ENCODE assay signal across 8 cellular contexts in genomic region chr9:34047864-34048729, GRCh38. TPM values are rescaled to one million over a fixed set of nuclear protein-coding genes. Genes with fewer than 3 reads are reported as not detected.
DNase-seq lines count a peak whose midpoint lies in the region; ATAC-seq, FAIRE-seq and TF ChIP-seq lines count a peak whose summit lies in the region.

No MANE protein-coding gene starts in this region.

- peak; percentile 30 for ATAC-seq in GM21529 (IDR thresholded peaks at IDR 0.05; ENCODE audit: unreplicated experiment)
- peak; percentile 9 for ATAC-seq in T-helper 17 cell

- peaks cover 25% of the 10 kb centered on the region for H3K4me1 Mint-ChIP-seq in T-helper 17 cell

- no peaks in the 10 kb centered on the region for H3K9me1 ChIP-seq in keratinocyte (ENCODE audit: control insufficient read depth, extremely low read depth, insufficient read depth, low read length)

- peak overlapping the region; percentile 100 for H3K4me3 Mint-ChIP-seq in T-helper 17 cell

- H3K4me3 ChIP-seq in KMS-11 (IDR thresholded peaks at IDR 0.05; ENCODE audit: insufficient read depth, low read depth, low read length) (peak overlapping the region; percentile 10), astrocyte of the spinal cord (ENCODE audit: low read depth, low read length) (peak overlapping the region; percentile 96), keratinocyte (ENCODE audit: control insufficient read depth in 2 of 3, extremely low read depth in 1 of 3, insufficient read depth in 2 of 3, low read depth in 1 of 3, low read length in 3 of 3) (peak overlapping the region; percentile 79 to 100 (median 93))

- no peak for FAIRE-seq in keratinocyte (lab: Jason Lieb, UNC)

- dilution Hi-C loops in keratinocyte (cut with MboI; ENCODE audit: extremely low pct_ligation_motif_present, low sequenced_read_pairs), result no loop called here

- peak; percentile 2 for DNase-seq in DMS53 treated with DMSO at 0.1 percent for 48 hours (lab: John Stamatoyannopoulos, UW; ENCODE audit: unreplicated experiment)
- peak; percentile 16 to 40 (median 32) for DNase-seq in T-helper 17 cell
- DNase-seq in astrocyte of the spinal cord (ENCODE audit: low read depth, low spot score), result no peak
- DNase-seq in keratinocyte (ENCODE audit: low read depth, low spot score), result no peak
- DNase-seq in stimulated activated CD4-positive, alpha-beta T cell treated with anti-CD3 and anti-CD28 coated beads, Interleukin-1b, Interleukin-23, amount 100 ng/mL, for 24 hours (ENCODE audit: low read depth in 4 of 4, low spot score in 1 of 4), result peak; percentile 15 to 62 (median 39)
- no peak for DNase-seq in SK-N-DZ (ENCODE audit: low spot score)

- H2AFZ ChIP-seq in KMS-11 (ENCODE audit: low read depth) (peak overlapping the region; percentile 80), keratinocyte (ENCODE audit: control insufficient read depth, low read length) (peak overlapping the region; percentile 68)

- H3K36me3 ChIP-seq in KMS-11 (ENCODE audit: insufficient read depth) (no peaks in the 10 kb centered on the region), keratinocyte (ENCODE audit: control insufficient read depth in 2 of 2, extremely low read depth in 1 of 2, insufficient read depth in 2 of 2, low read length in 2 of 2) (peaks cover 0 to 4% of the 10 kb centered on the region in 2 experiments)

- no peaks in the 10 kb centered on the region for H3K27me3 Mint-ChIP-seq in T-helper 17 cell

- H3K27me3 ChIP-seq in KMS-11 (ENCODE audit: insufficient read depth, low read depth) (no peaks in the 10 kb centered on the region), keratinocyte (ENCODE audit: control insufficient read depth, extremely low read depth, insufficient read depth, low read length) (no peaks in the 10 kb centered on the region)

- H4K20me1 ChIP-seq in KMS-11 (ENCODE audit: insufficient read depth) (no peaks in the 10 kb centered on the region), keratinocyte (ENCODE audit: control insufficient read depth, extremely low read depth, insufficient read depth, low read length) (peaks cover 11% of the 10 kb centered on the region)

- H3K4me1 ChIP-seq in KMS-11 (ENCODE audit: low read depth, poor library complexity, severe bottlenecking) (peaks cover 49% of the 10 kb centered on the region), keratinocyte (ENCODE audit: control insufficient read depth, extremely low read depth, insufficient read depth, low read length) (peaks cover 14% of the 10 kb centered on the region)

- H3K79me2 ChIP-seq in KMS-11 (ENCODE audit: insufficient read depth, low read depth) (peaks cover 55% of the 10 kb centered on the region), keratinocyte (ENCODE audit: control insufficient read depth, insufficient read depth, low read length) (peaks cover 55% of the 10 kb centered on the region)

- peak overlapping the region; percentile 93 for H3K27ac ChIP-seq in KMS-11
- peak overlapping the region; percentile 99 for H3K27ac ChIP-seq in keratinocyte (ENCODE audit: control insufficient read depth, insufficient read depth, low read length)

- H3K36me3 Mint-ChIP-seq in T-helper 17 cell (ENCODE audit: low read depth), result peaks cover 3% of the 10 kb centered on the region

- peak overlapping the region; percentile 77 for H3K4me2 ChIP-seq in KMS-11
- H3K4me2 ChIP-seq in keratinocyte (ENCODE audit: control insufficient read depth, extremely low read depth, insufficient read depth, low read depth, low read length), result peak overlapping the region; percentile 87

- in situ Hi-C loops in astrocyte of the spinal cord (cut with HindIII; ENCODE audit: low sequenced_read_pairs), result no loop called here

- H3K27ac Mint-ChIP-seq in T-helper 17 cell, result peak overlapping the region; percentile 98

- H3K9me3 ChIP-seq in T-helper 17 cell (ENCODE audit: control insufficient read depth, low read length, poor library complexity, severe bottlenecking) (no peaks in the 10 kb centered on the region), keratinocyte (ENCODE audit: control insufficient read depth, low read depth, low read length) (no peaks in the 10 kb centered on the region)

- H3K9ac ChIP-seq in KMS-11 (peak overlapping the region; percentile 97), keratinocyte (ENCODE audit: control insufficient read depth, extremely low read depth, insufficient read depth, low read length) (peak overlapping the region; percentile 99)

- TF ChIP-seq CTCF in KMS-11 (conservative IDR thresholded peaks at IDR 0.05; ENCODE audit: low read depth, low read length) (no peak), astrocyte of the spinal cord (IDR thresholded peaks at IDR 0.05; ENCODE audit: low read depth, low read length) (no peak), keratinocyte (optimal IDR thresholded peaks at IDR 0.05 in 1 of 3, IDR thresholded peaks at IDR 0.05 in 1 of 3, conservative IDR thresholded peaks at IDR 0.05 in 1 of 3; ENCODE audit: extremely low read depth in 1 of 3, insufficient read depth in 2 of 3, low read length in 3 of 3) (no peak)

RNA-seq across cellular contexts. Expression of gene UBAP2, which starts 0.6 kb away (rescaled TPM):
- total RNA-seq in T-helper 17 cell, result 10 to 100 TPM; 33.9 to 37.3 TPM
- polyA plus RNA-seq in keratinocyte, result 16.3 to 20.7 TPM (median 17.0 TPM) in 3 replicates
- polyA plus RNA-seq in keratinocyte (2011; ENCODE audit: low read depth), result 56.8 TPM
- 15.7 and 16.2 TPM in 2 replicates for polyA plus RNA-seq in keratinocyte (2011; cell fraction: cytosol; rRNA removed)
- 60.9 and 64.4 TPM in 2 replicates for polyA plus RNA-seq in keratinocyte (2011; cell fraction: nucleus; rRNA removed)
- polyA plus RNA-seq in keratinocyte (2012; ENCODE audit: low replicate concordance), result 17.9 and 21.7 TPM in 2 replicates
- polyA minus RNA-seq in keratinocyte, result 33.6 to 56.2 TPM (median 38.6 TPM) in 3 replicates
- 17.6 TPM for polyA minus RNA-seq in keratinocyte (2011; cell fraction: cytosol; rRNA and poly(A)+ RNA removed)
- polyA minus RNA-seq in keratinocyte (2011; cell fraction: nucleus; rRNA and poly(A)+ RNA removed), result 37.0 and 53.1 TPM in 2 replicates
- polyA plus RNA-seq in SK-N-DZ (2014; cell fraction: cytosol; rRNA removed), result 18.0 and 21.3 TPM in 2 replicates
- polyA plus RNA-seq in SK-N-DZ (2014; cell fraction: nucleus; rRNA removed), result 24.1 and 40.2 TPM in 2 replicates

Comparison
In these comparisons a context has a peak if more than half of its experiments do, and no peak if none do; other contexts are left out.
1. DNase-seq: peak in DMS53 treated with DMSO at 0.1 percent for 48 hours (single experiment), T-helper 17 cell (3 of 3) and stimulated activated CD4-positive, alpha-beta T cell treated with anti-CD3 and anti-CD28 coated beads, Interleukin-1b, Interleukin-23, amount 100 ng/mL, for 24 hours (4 of 4); none in astrocyte of the spinal cord (single experiment), keratinocyte (single experiment) and SK-N-DZ (single experiment).
2. H3K4me3 ChIP-seq: peak in every context shown above with its lines; median percentile 96 in astrocyte of the spinal cord; 93 in keratinocyte; 10 in KMS-11.